1 cellular context compared by ENCODE assay signal in genomic region chr9:98162638-98163037, GRCh38.
TF ChIP-seq lines count a peak whose summit lies in the region.

No MANE protein-coding gene starts in this region.

TF ChIP-seq in H1, 55 proteins besides CTCF, POLR2A, EP300 and RAD21:
- no peak for TF ChIP-seq BACH1 (IDR thresholded peaks at IDR 0.05; ENCODE audit: low read length)
- TF ChIP-seq RXRA (IDR thresholded peaks at IDR 0.05; ENCODE audit: insufficient read depth, low read depth, low read length) = no peak
- no peak for TF ChIP-seq EGR1 (IDR thresholded peaks at IDR 0.05; ENCODE audit: borderline replicate concordance, low read depth, low read length)
- TF ChIP-seq MAX (IDR thresholded peaks at IDR 0.05) = no peak
- TF ChIP-seq EZH2 (IDR thresholded peaks at IDR 0.05; ENCODE audit: low read depth, low read length, severe bottlenecking) = no peak
- no peak for TF ChIP-seq PHF8 (conservative IDR thresholded peaks at IDR 0.05; ENCODE audit: low read depth, low read length)
- TF ChIP-seq RNF2 (IDR thresholded peaks at IDR 0.05; ENCODE audit: borderline replicate concordance, low read depth, low read length, missing control alignments, poor library complexity, severe bottlenecking) = no peak
- TF ChIP-seq SP1 (IDR thresholded peaks at IDR 0.05; ENCODE audit: low read depth, low read length) = no peak
- no peak for TF ChIP-seq GTF2F1 (IDR thresholded peaks at IDR 0.05; ENCODE audit: borderline replicate concordance, low read depth, low read length)
- TF ChIP-seq SIX5 (IDR thresholded peaks at IDR 0.05; ENCODE audit: low read depth, low read length) = no peak
- TF ChIP-seq SIRT6 (IDR thresholded peaks at IDR 0.05; ENCODE audit: low read length) = no peak
- no peak for TF ChIP-seq SP2 (IDR thresholded peaks at IDR 0.05; ENCODE audit: low read length)
- TF ChIP-seq CBX5 (IDR thresholded peaks at IDR 0.05; ENCODE audit: low read depth, low read length) = no peak
- no peak for TF ChIP-seq SIN3A (conservative IDR thresholded peaks at IDR 0.05 in 1 of 2, IDR thresholded peaks at IDR 0.05 in 1 of 2; ENCODE audit: low read depth in 1 of 2, low read length in 2 of 2)
- no peak for TF ChIP-seq CBX8 (IDR thresholded peaks at IDR 0.05; ENCODE audit: borderline replicate concordance, low read depth, low read length)
- TF ChIP-seq USF2 (IDR thresholded peaks at IDR 0.05; ENCODE audit: low read length) = no peak
- no peak for TF ChIP-seq CREB1 (IDR thresholded peaks at IDR 0.05)
